ENCODE assay signal across 1 cellular context in genomic region chr5:142333749-142334148, GRCh38. TPM values are rescaled to one million over a fixed set of nuclear protein-coding genes. Genes with fewer than 3 reads are reported as not detected.
"Had no signal": no experiment of that assay in that cellular context is flagged by ENCODE, and none has a peak within 500 bp of the region (broad histone marks: within the 10 kb centered on the region; RNA-seq: fewer than 3 reads in every experiment).

No MANE protein-coding gene starts in this region.

RNA-seq across cellular contexts. Expression of gene SPRY4, which starts 8.9 kb away (rescaled TPM):
- polyA plus RNA-seq: IgD-negative memory B cell had no signal
